23 cellular contexts compared by ENCODE assay signal in the genomic region with DNA sequence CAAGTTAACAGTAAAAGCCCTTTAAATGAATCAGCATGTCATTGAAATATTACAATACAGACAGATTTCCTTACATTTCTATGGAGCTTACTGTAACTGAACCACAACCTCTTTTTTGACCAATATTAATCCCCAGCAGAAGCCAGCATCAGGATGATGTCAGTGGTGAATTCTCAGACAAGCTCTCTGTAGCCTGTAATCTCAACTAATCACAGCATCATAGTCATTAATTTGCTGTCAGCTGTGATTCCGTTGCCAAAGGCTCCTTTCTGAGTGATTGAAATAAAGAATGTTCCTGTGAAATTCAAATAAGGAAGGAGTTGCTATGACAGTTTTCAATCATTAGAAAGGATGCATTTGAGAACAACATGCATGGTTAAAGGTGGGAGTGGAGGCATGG.
A peak's percentile ranks its signal among the peaks of the same experiment; 100 is the strongest.
DNase-seq lines count a peak whose midpoint lies in the region; ATAC-seq and TF ChIP-seq lines count a peak whose summit lies in the region.
"Had no signal": no experiment of that assay in that cellular context is flagged by ENCODE, and none has a peak within 500 bp of the region (broad histone marks: within the 10 kb centered on the region; RNA-seq: fewer than 3 reads in every experiment).

No MANE protein-coding gene starts in this region.

- H3K27ac ChIP-seq in HEK293 (ENCODE audit: extremely low read depth, low read depth, low read length), result no peak overlapping the region
- H3K27ac ChIP-seq: 22Rv1 had no signal

- CTCF ChIA-PET in HEK293 (lab: Yijun Ruan, JAX) (no interaction called here), GM10248 (lab: Yijun Ruan, JAX) (no interaction called here), WTC11 (lab: Charles Lee) (no interaction called here)

- H3K9me3 ChIP-seq in HEK293 (ENCODE audit: control insufficient read depth, insufficient read depth, low read depth, low read length) (no peaks in the 10 kb centered on the region), mucosa of descending colon (no peaks in the 10 kb centered on the region)
- H3K9me3 ChIP-seq: MG63 had no signal

- no peaks in the 10 kb centered on the region for H3K9me3 Mint-ChIP-seq in WTC11
- H3K9me3 Mint-ChIP-seq: CD8-positive, alpha-beta memory T cell; GM23338; H9; HFFc6 had no signal

- peaks cover 4% of the 10 kb centered on the region for H3K4me1 ChIP-seq in HEK293 (ENCODE audit: control insufficient read depth, insufficient read depth, low read length)
- no peaks in the 10 kb centered on the region for H3K4me1 ChIP-seq in mucosa of descending colon (ENCODE audit: low read depth)

- intact Hi-C loops in mucosa of descending colon (cut with DNase I, micrococcal nuclease), result no loop called here

- H3K4me3 ChIP-seq in HEK293 (ENCODE audit: low read depth, low read length), result no peak overlapping the region
- H3K4me3 ChIP-seq in retinal pigment epithelial cell (ENCODE audit: low read length), result no peak overlapping the region
- no peak overlapping the region for H3K4me3 ChIP-seq in mucosa of descending colon
- H3K4me3 ChIP-seq: GM23338, MG63 had no signal

- H3K27me3 Mint-ChIP-seq in WTC11 (ENCODE audit: low read depth), result no peaks in the 10 kb centered on the region
- H3K27me3 Mint-ChIP-seq: B cell had no signal

- no peak overlapping the region for H3K27ac Mint-ChIP-seq in WTC11
- H3K27ac Mint-ChIP-seq: CD14-positive monocyte; CD8-positive, alpha-beta memory T cell; GM23338; H9; HFFc6 had no signal

- no peaks in the 10 kb centered on the region for H3K36me3 ChIP-seq in HEK293 (ENCODE audit: control insufficient read depth in 2 of 2, insufficient read depth in 1 of 2, low read length in 2 of 2)
- H3K36me3 ChIP-seq in mucosa of descending colon (ENCODE audit: low read depth), result no peaks in the 10 kb centered on the region
- H3K36me3 ChIP-seq: MG63 had no signal

- no peak overlapping the region for H3K4me3 Mint-ChIP-seq in WTC11
- H3K4me3 Mint-ChIP-seq: B cell; CD14-positive monocyte; CD8-positive, alpha-beta memory T cell; GM23338; H9; HFFc6 had no signal

- ATAC-seq in mucosa of descending colon (no peak), WTC11 (no peak)
- ATAC-seq: GM23338 had no signal

- peaks cover 44% of the 10 kb centered on the region for H3K4me1 Mint-ChIP-seq in WTC11
- H3K4me1 Mint-ChIP-seq: CD8-positive, alpha-beta memory T cell had no signal

- no peak for TF ChIP-seq CTCF in HEK293 (tag by site-specific recombination; IDR thresholded peaks at IDR 0.05)
- TF ChIP-seq CTCF in retinal pigment epithelial cell (conservative IDR thresholded peaks at IDR 0.05; ENCODE audit: low read depth, low read length), result no peak
- no peak for TF ChIP-seq CTCF in mucosa of descending colon (IDR thresholded peaks at IDR 0.05)
- no peak for TF ChIP-seq CTCF in GM10248 (IDR thresholded peaks at IDR 0.05; ENCODE audit: control extremely low read depth, extremely low read depth, low read depth, missing control alignments)
- no peak for TF ChIP-seq CTCF in WTC11 (IDR thresholded peaks at IDR 0.05)

- DNase-seq in NCI-H82 (lab: John Stamatoyannopoulos, UW) (peak; percentile 54), NCI-H82 treated with DMSO at 0.1 percent for 48 hours (lab: John Stamatoyannopoulos, UW; ENCODE audit: unreplicated experiment) (no peak), amniotic epithelial cell (ENCODE audit: low read depth) (peak; percentile 68), retinal pigment epithelial cell (ENCODE audit: low read depth) (peak; percentile 88), mucosa of descending colon (no peak), GM10248 (ENCODE audit: extremely low spot score) (no peak), WTC11 (ENCODE audit: low spot score) (no peak)
- DNase-seq: Calu3; CD8-positive, alpha-beta memory T cell; DND-41; H9; HFFc6; KBM-7; MG63; NCI-H446 treated with DMSO at 0.1 percent for 48 hours; NCI-H526; RPMI8226; SHP77 had no signal

- POLR2A ChIA-PET in HEK293 (lab: Yijun Ruan, JAX) (no interaction called here), GM10248 (lab: Yijun Ruan, JAX) (no interaction called here), WTC11 (lab: Charles Lee) (no interaction called here)

- H3K36me3 Mint-ChIP-seq in WTC11, result no peaks in the 10 kb centered on the region
- H3K36me3 Mint-ChIP-seq: CD14-positive monocyte; CD8-positive, alpha-beta memory T cell had no signal

TF ChIP-seq in HEK293, 187 proteins besides CTCF, POLR2A, EP300 and RAD21:
- TF ChIP-seq ZNF626 (tag by site-specific recombination; IDR thresholded peaks at IDR 0.05) (no peak), GFI1B (tag by site-specific recombination; IDR thresholded peaks at IDR 0.05) (0 out of 2 replicates have a peak, but pooled peaks have one; percentile 39), PRDM1 (tag by site-specific recombination; IDR thresholded peaks at IDR 0.05) (no peak)

TF ChIP-seq in WTC11, 78 proteins besides CTCF, POLR2A, EP300 and RAD21 (continues in another document):
- TF ChIP-seq RORB (CRISPR knock-in tag; IDR thresholded peaks at IDR 0.05), result no peak
- no peak for TF ChIP-seq EMX1 (CRISPR knock-in tag; IDR thresholded peaks at IDR 0.05)
- no peak for TF ChIP-seq NR2C2 (CRISPR knock-in tag; IDR thresholded peaks at IDR 0.05)
- TF ChIP-seq NFE2L1 (CRISPR knock-in tag; IDR thresholded peaks at IDR 0.05), result no peak
- TF ChIP-seq, protein P1, sequence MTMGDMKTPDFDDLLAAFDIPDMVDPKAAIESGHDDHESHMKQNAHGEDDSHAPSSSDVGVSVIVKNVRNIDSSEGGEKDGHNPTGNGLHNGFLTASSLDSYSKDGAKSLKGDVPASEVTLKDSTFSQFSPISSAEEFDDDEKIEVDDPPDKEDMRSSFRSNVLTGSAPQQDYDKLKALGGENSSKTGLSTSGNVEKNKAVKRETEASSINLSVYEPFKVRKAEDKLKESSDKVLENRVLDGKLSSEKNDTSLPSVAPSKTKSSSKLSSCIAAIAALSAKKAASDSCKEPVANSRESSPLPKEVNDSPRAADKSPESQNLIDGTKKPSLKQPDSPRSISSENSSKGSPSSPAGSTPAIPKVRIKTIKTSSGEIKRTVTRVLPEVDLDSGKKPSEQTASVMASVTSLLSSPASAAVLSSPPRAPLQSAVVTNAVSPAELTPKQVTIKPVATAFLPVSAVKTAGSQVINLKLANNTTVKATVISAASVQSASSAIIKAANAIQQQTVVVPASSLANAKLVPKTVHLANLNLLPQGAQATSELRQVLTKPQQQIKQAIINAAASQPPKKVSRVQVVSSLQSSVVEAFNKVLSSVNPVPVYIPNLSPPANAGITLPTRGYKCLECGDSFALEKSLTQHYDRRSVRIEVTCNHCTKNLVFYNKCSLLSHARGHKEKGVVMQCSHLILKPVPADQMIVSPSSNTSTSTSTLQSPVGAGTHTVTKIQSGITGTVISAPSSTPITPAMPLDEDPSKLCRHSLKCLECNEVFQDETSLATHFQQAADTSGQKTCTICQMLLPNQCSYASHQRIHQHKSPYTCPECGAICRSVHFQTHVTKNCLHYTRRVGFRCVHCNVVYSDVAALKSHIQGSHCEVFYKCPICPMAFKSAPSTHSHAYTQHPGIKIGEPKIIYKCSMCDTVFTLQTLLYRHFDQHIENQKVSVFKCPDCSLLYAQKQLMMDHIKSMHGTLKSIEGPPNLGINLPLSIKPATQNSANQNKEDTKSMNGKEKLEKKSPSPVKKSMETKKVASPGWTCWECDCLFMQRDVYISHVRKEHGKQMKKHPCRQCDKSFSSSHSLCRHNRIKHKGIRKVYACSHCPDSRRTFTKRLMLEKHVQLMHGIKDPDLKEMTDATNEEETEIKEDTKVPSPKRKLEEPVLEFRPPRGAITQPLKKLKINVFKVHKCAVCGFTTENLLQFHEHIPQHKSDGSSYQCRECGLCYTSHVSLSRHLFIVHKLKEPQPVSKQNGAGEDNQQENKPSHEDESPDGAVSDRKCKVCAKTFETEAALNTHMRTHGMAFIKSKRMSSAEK (CRISPR knock-in tag; IDR thresholded peaks at IDR 0.05; ENCODE audit: borderline replicate concordance), result no peak
- TF ChIP-seq SOX15 (CRISPR knock-in tag; IDR thresholded peaks at IDR 0.05), result no peak
- TF ChIP-seq TEAD1 (CRISPR knock-in tag; IDR thresholded peaks at IDR 0.05), result no peak
- TF ChIP-seq, protein P2, sequence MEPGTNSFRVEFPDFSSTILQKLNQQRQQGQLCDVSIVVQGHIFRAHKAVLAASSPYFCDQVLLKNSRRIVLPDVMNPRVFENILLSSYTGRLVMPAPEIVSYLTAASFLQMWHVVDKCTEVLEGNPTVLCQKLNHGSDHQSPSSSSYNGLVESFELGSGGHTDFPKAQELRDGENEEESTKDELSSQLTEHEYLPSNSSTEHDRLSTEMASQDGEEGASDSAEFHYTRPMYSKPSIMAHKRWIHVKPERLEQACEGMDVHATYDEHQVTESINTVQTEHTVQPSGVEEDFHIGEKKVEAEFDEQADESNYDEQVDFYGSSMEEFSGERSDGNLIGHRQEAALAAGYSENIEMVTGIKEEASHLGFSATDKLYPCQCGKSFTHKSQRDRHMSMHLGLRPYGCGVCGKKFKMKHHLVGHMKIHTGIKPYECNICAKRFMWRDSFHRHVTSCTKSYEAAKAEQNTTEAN (CRISPR knock-in tag; IDR thresholded peaks at IDR 0.05), result no peak
- TF ChIP-seq ETV6 (CRISPR knock-in tag; IDR thresholded peaks at IDR 0.05), result no peak
- TF ChIP-seq, protein P3, sequence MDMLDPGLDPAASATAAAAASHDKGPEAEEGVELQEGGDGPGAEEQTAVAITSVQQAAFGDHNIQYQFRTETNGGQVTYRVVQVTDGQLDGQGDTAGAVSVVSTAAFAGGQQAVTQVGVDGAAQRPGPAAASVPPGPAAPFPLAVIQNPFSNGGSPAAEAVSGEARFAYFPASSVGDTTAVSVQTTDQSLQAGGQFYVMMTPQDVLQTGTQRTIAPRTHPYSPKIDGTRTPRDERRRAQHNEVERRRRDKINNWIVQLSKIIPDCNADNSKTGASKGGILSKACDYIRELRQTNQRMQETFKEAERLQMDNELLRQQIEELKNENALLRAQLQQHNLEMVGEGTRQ (CRISPR knock-in tag; IDR thresholded peaks at IDR 0.05), result no peak
- TF ChIP-seq, protein P4, sequence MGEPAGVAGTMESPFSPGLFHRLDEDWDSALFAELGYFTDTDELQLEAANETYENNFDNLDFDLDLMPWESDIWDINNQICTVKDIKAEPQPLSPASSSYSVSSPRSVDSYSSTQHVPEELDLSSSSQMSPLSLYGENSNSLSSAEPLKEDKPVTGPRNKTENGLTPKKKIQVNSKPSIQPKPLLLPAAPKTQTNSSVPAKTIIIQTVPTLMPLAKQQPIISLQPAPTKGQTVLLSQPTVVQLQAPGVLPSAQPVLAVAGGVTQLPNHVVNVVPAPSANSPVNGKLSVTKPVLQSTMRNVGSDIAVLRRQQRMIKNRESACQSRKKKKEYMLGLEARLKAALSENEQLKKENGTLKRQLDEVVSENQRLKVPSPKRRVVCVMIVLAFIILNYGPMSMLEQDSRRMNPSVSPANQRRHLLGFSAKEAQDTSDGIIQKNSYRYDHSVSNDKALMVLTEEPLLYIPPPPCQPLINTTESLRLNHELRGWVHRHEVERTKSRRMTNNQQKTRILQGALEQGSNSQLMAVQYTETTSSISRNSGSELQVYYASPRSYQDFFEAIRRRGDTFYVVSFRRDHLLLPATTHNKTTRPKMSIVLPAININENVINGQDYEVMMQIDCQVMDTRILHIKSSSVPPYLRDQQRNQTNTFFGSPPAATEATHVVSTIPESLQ (CRISPR knock-in tag; IDR thresholded peaks at IDR 0.05), result no peak

Comparison
In these comparisons a context has a peak if more than half of its experiments do, and no peak if none do; other contexts are left out.
1. DNase-seq: peak in NCI-H82 (single experiment), amniotic epithelial cell (single experiment) and retinal pigment epithelial cell (single experiment); none in NCI-H82 treated with DMSO at 0.1 percent for 48 hours (single experiment), mucosa of descending colon (0 of 3), GM10248 (single experiment) and WTC11 (single experiment).